ENCODE assay signal across 16 cellular contexts in genomic region chr2:16633632-16634430, GRCh38. TPM values are rescaled to one million over a fixed set of nuclear protein-coding genes. Genes with fewer than 3 reads are reported as not detected.
DNase-seq lines count a peak whose midpoint lies in the region; ATAC-seq, FAIRE-seq and TF ChIP-seq lines count a peak whose summit lies in the region.
"Had no signal": no experiment of that assay in that cellular context is flagged by ENCODE, and none has a peak within 500 bp of the region (broad histone marks: within the 10 kb centered on the region; RNA-seq: fewer than 3 reads in every experiment).

No MANE protein-coding gene starts in this region.

- no peaks in the 10 kb centered on the region for H4K20me1 ChIP-seq in astrocyte (ENCODE audit: insufficient read depth, low read length)

- H3K27ac ChIP-seq in breast epithelium (peak overlapping the region in 1 of 2 donors; percentile 38), astrocyte (ENCODE audit: low read depth, low read length) (peak overlapping the region; percentile 9), upper lobe of right lung (no peak overlapping the region), uterus (no peak overlapping the region)
- H3K27ac ChIP-seq: A549, thoracic aorta had no signal

- no peak overlapping the region for H2AFZ ChIP-seq in astrocyte (ENCODE audit: low read depth, low read length)

- FAIRE-seq in astrocyte (lab: Jason Lieb, UNC), result no peak
- FAIRE-seq: A549 had no signal

- H3K4me3 Mint-ChIP-seq in MCF 10A (ENCODE audit: unreplicated experiment) (no peak overlapping the region), astrocyte (ENCODE audit: unreplicated experiment) (no peak overlapping the region), immature natural killer cell (peak overlapping the region in 1 of 5 donors; percentile 2)
- H3K4me3 Mint-ChIP-seq: activated T-cell treated with anti-CD3 and anti-CD28 coated beads, Interleukin-2, amount 50 U/mL, for 4 hours had no signal

- no peak for TF ChIP-seq POLR2A in breast epithelium (IDR thresholded peaks at IDR 0.05)
- no peak for TF ChIP-seq POLR2A in uterus (IDR thresholded peaks at IDR 0.05)

- H3K36me3 Mint-ChIP-seq in MCF 10A (ENCODE audit: insufficient read depth, unreplicated experiment) (no peaks in the 10 kb centered on the region), astrocyte (ENCODE audit: low read depth, unreplicated experiment) (peaks cover 2% of the 10 kb centered on the region), immature natural killer cell (peaks cover 11 to 23% (median 17%) of the 10 kb centered on the region in 3 donors)

- intact Hi-C loops in MCF 10A (cut with micrococcal nuclease), result no loop called here
- intact Hi-C loops in breast epithelium (cut with DNase I; ENCODE audit: low total_unique reads), result no loop called here
- intact Hi-C loops in upper lobe of right lung (cut with DNase I), result no loop called here
- intact Hi-C loops in uterus (cut with DNase I; ENCODE audit: low total_unique reads), result no loop called here

- BruUV-seq in MCF 10A (replicated peaks; lab: Mats Ljungman, UMichigan), result no TSS peak

- TF ChIP-seq CTCF in MCF 10A (IDR thresholded peaks at IDR 0.05; ENCODE audit: unreplicated experiment) (no peak), breast epithelium (IDR thresholded peaks at IDR 0.05) (no peak), astrocyte (IDR thresholded peaks at IDR 0.05; ENCODE audit: insufficient read depth, low read depth, low read length) (no peak), upper lobe of right lung (IDR thresholded peaks at IDR 0.05) (no peak), uterus (IDR thresholded peaks at IDR 0.05) (no peak)

- H3K4me2 ChIP-seq in astrocyte (ENCODE audit: low read length), result peak overlapping the region; percentile 17
- H3K4me2 ChIP-seq: A549 had no signal

- H3K9ac ChIP-seq in astrocyte (ENCODE audit: low read length), result no peak overlapping the region

- H3K4me3 ChIP-seq in breast epithelium (no peak overlapping the region), astrocyte (ENCODE audit: insufficient read depth, low read depth, low read length) (no peak overlapping the region), upper lobe of right lung (no peak overlapping the region), uterus (no peak overlapping the region)
- H3K4me3 ChIP-seq: A549, thoracic aorta had no signal

- no peaks in the 10 kb centered on the region for H3K79me2 ChIP-seq in astrocyte (ENCODE audit: insufficient read depth, low read length)

- no peaks in the 10 kb centered on the region for H3K9me3 Mint-ChIP-seq in MCF 10A (ENCODE audit: unreplicated experiment)
- peaks cover 2% of the 10 kb centered on the region for H3K9me3 Mint-ChIP-seq in astrocyte (ENCODE audit: unreplicated experiment)
- H3K9me3 Mint-ChIP-seq in immature natural killer cell, result peaks cover 0 to 2% (median 0%) of the 10 kb centered on the region in 6 donors
- H3K9me3 Mint-ChIP-seq: activated T-cell treated with anti-CD3 and anti-CD28 coated beads, Interleukin-2, amount 50 U/mL, for 4 hours had no signal

- no peaks in the 10 kb centered on the region for H3K4me1 ChIP-seq in breast epithelium
- peaks cover 28% of the 10 kb centered on the region for H3K4me1 ChIP-seq in astrocyte (ENCODE audit: insufficient read depth, low read length)
- peaks cover 12% of the 10 kb centered on the region for H3K4me1 ChIP-seq in upper lobe of right lung
- peaks cover 0 to 6% of the 10 kb centered on the region in 2 donors for H3K4me1 ChIP-seq in uterus
- H3K4me1 ChIP-seq: A549 had no signal

- H3K36me3 ChIP-seq in breast epithelium, result no peaks in the 10 kb centered on the region
- H3K36me3 ChIP-seq in astrocyte (ENCODE audit: insufficient read depth, low read length), result no peaks in the 10 kb centered on the region
- H3K36me3 ChIP-seq in upper lobe of right lung, result peaks cover 5% of the 10 kb centered on the region
- no peaks in the 10 kb centered on the region for H3K36me3 ChIP-seq in uterus
- H3K36me3 ChIP-seq: thoracic aorta had no signal

- H3K4me1 Mint-ChIP-seq in MCF 10A (ENCODE audit: insufficient read depth, unreplicated experiment) (peaks cover 8% of the 10 kb centered on the region), astrocyte (ENCODE audit: low read depth, unreplicated experiment) (peaks cover 21% of the 10 kb centered on the region), immature natural killer cell (peaks cover 96 to 100% of the 10 kb centered on the region in 2 donors)

- H3K27me3 Mint-ChIP-seq in MCF 10A (ENCODE audit: insufficient read depth, unreplicated experiment) (no peaks in the 10 kb centered on the region), astrocyte (ENCODE audit: low read depth, unreplicated experiment) (peaks cover 3% of the 10 kb centered on the region), immature natural killer cell (ENCODE audit: low read depth in 3 of 3) (peaks cover 0 to 2% (median 0%) of the 10 kb centered on the region in 3 donors)

- DNase-seq in MCF 10A (ENCODE audit: unreplicated experiment) (peak; percentile 66), breast epithelium (ENCODE audit: low spot score in 2 of 2) (no peak), astrocyte (ENCODE audit: low read depth) (peak; percentile 66), immature natural killer cell (no peak), upper lobe of right lung (no peak), uterus (no peak)
- DNase-seq in activated effector memory CD4-positive, alpha-beta T cell treated with Interleukin-2 at 50 U/mL for 16 hours, result no peak
- DNase-seq: activated CD4-positive, alpha-beta T cell treated with anti-CD3 and anti-CD28 coated beads for 48 hours; activated T-cell treated with anti-CD3 and anti-CD28 coated beads, Interleukin-2, amount 50 U/mL, for 4 hours; anterior cingulate cortex; DMS79 treated with DMSO at 0.1 percent for 48 hours; effector CD8-positive, alpha-beta T cell; SW 1271 had no signal

- ATAC-seq in upper lobe of right lung, result peak; percentile 48
- no peak for ATAC-seq in HG03342 (IDR thresholded peaks at IDR 0.05; ENCODE audit: unreplicated experiment)
- ATAC-seq: A549; activated T-cell treated with anti-CD3 and anti-CD28 coated beads, Interleukin-2, amount 50 U/mL, for 4 hours had no signal

- CTCF ChIA-PET in MCF 10A (lab: Yijun Ruan, JAX), result interaction anchor here (0.6 to 4.1 kb wide), 4 partner anchors 12 to 123 kb away, joined by 3 to 16 read pairs (median 6); no protein-coding TSS in a partner anchor

- POLR2A ChIA-PET in MCF 10A (lab: Yijun Ruan, JAX), result interaction anchor here (1.0 to 1.7 kb wide), 5 partner anchors 12 to 107 kb away, joined by 3 to 6 read pairs (median 3); no protein-coding TSS in a partner anchor

- H3K27me3 ChIP-seq in breast epithelium (no peaks in the 10 kb centered on the region), astrocyte (ENCODE audit: insufficient read depth, low read length) (no peaks in the 10 kb centered on the region), upper lobe of right lung (no peaks in the 10 kb centered on the region), uterus (no peaks in the 10 kb centered on the region)

- H3K27ac Mint-ChIP-seq in MCF 10A (ENCODE audit: low read depth, unreplicated experiment) (peak overlapping the region; percentile 1), astrocyte (ENCODE audit: unreplicated experiment) (peak overlapping the region; percentile 75), immature natural killer cell (peak overlapping the region in 5 of 6 donors; percentile 27 to 68 (median 51))

- no peaks in the 10 kb centered on the region for H3K9me3 ChIP-seq in breast epithelium
- H3K9me3 ChIP-seq in astrocyte (ENCODE audit: insufficient read depth, low read depth, low read length), result no peaks in the 10 kb centered on the region
- no peaks in the 10 kb centered on the region for H3K9me3 ChIP-seq in upper lobe of right lung
- no peaks in the 10 kb centered on the region for H3K9me3 ChIP-seq in uterus
- H3K9me3 ChIP-seq: A549, thoracic aorta had no signal

RNA-seq across cellular contexts. Expression of gene CYRIA, which starts 31.8 kb away (rescaled TPM):
- total RNA-seq in MCF 10A (2022), result 0.35 and 1.2 TPM in 2 replicates
- total RNA-seq in breast epithelium, result 10 to 100 TPM; 12.5 to 18.7 (median 17.7) TPM
- total RNA-seq in astrocyte, result 4.9 and 6.0 TPM in 2 replicates
- 10 to 100 TPM; 24.0 to 41.8 (median 25.3) TPM for polyA plus RNA-seq in immature natural killer cell
- 24.2 TPM for total RNA-seq in upper lobe of right lung
- total RNA-seq in uterus, result 10 to 100 TPM in 1 of 4 donors, 1 to 10 TPM in 3; 4.4 to 29.6 (median 8.1) TPM

Comparison
In these comparisons a context has a peak if more than half of its experiments do, and no peak if none do; other contexts are left out.
1. DNase-seq: peak in MCF 10A (single experiment) and astrocyte (single experiment); none in breast epithelium (0 of 2), immature natural killer cell (0 of 3), upper lobe of right lung (single experiment), uterus (0 of 2) and activated effector memory CD4-positive, alpha-beta T cell treated with Interleukin-2 at 50 U/mL for 16 hours (single experiment).
2. H3K27ac Mint-ChIP-seq: peak in every context shown above with its lines; median percentile 75 in astrocyte; 51 in immature natural killer cell; 1 in MCF 10A.